ENCODE assay signal across 9 cellular contexts in the genomic region with DNA sequence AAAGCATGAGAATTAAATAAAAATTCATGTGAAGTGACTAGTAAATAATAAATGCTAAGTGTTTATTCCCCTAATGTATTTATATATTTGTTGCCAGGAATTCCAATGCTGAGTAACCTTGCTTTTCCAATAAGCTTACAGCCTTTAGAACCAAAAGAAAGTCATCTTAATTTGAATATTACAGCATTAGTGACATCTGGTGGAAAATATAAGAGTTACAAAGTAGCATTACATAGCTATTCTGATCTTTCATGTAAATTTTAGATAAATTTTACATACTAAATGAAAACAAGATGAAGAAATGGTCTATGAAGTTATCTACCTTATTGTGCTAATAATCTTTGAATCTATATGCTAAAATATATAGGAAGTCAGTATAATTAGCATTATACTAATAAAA. TPM values are rescaled to one million over a fixed set of nuclear protein-coding genes. Genes with fewer than 3 reads are reported as not detected.
A peak's percentile ranks its signal among the peaks of the same experiment; 100 is the strongest.
DNase-seq lines count a peak whose midpoint lies in the region; ATAC-seq and TF ChIP-seq lines count a peak whose summit lies in the region.
"Had no signal": no experiment of that assay in that cellular context is flagged by ENCODE, and none has a peak within 500 bp of the region (broad histone marks: within the 10 kb centered on the region; RNA-seq: fewer than 3 reads in every experiment).

No MANE protein-coding gene starts in this region.

- TF ChIP-seq CTCF in AG09319 (IDR thresholded peaks at IDR 0.05; ENCODE audit: low read depth, low read length) (peak; percentile 35), foreskin keratinocyte (conservative IDR thresholded peaks at IDR 0.05) (peak; percentile 49)

- H3K4me1 ChIP-seq in foreskin keratinocyte, result peaks cover 3% of the 10 kb centered on the region

- no peak overlapping the region for H3K27ac ChIP-seq in foreskin keratinocyte

- ATAC-seq in GM19351 (IDR thresholded peaks at IDR 0.05; ENCODE audit: unreplicated experiment) (peak; percentile 37), foreskin keratinocyte (peak; percentile 43), GM21528 (IDR thresholded peaks at IDR 0.05; ENCODE audit: low FRiP score, unreplicated experiment) (no peak)

- in situ Hi-C loops in SK-MEL-5 (cut with HindIII; ENCODE audit: low pct_unique_long_range_greater_than_20kb, low sequenced_read_pairs), result no loop called here

- H3K27me3 ChIP-seq in foreskin keratinocyte, result no peaks in the 10 kb centered on the region

- DNase-seq in AG09319 (ENCODE audit: extremely low read depth, low read depth) (no peak), SK-MEL-5 (ENCODE audit: low read depth, low spot score) (peak; percentile 9), foreskin keratinocyte (no peak), cortex of kidney (lab: John Stamatoyannopoulos, UW) (no peak), C1 segment of cervical spinal cord (lab: John Stamatoyannopoulos, UW) (no peak), SKM-1 treated with dmso at 0.1 percent for 144 hours (lab: John Stamatoyannopoulos, UW; ENCODE audit: unreplicated experiment) (no peak)
- DNase-seq: midbrain had no signal

RNA-seq across cellular contexts. Expression of gene MAD2L1, which starts 10.4 kb away (rescaled TPM):
- total RNA-seq in SK-MEL-5 (2014; rRNA removed; shearing (Covaris generic)), result 45.9 and 48.5 TPM in 2 replicates
- 18.9 and 25.5 TPM in 2 replicates for polyA plus RNA-seq in SK-MEL-5 (2015; cell fraction: cytosol; rRNA removed)
- polyA plus RNA-seq in SK-MEL-5 (2015; cell fraction: nucleus; rRNA removed), result 22.9 and 27.0 TPM in 2 replicates
- 56.0 and 75.7 TPM in 2 replicates for total RNA-seq in foreskin keratinocyte
- polyA plus RNA-seq in foreskin keratinocyte, result 51.6 and 74.6 TPM in 2 replicates
